Comparison of ENCODE assay signal across 24 cellular contexts in the genomic region with DNA sequence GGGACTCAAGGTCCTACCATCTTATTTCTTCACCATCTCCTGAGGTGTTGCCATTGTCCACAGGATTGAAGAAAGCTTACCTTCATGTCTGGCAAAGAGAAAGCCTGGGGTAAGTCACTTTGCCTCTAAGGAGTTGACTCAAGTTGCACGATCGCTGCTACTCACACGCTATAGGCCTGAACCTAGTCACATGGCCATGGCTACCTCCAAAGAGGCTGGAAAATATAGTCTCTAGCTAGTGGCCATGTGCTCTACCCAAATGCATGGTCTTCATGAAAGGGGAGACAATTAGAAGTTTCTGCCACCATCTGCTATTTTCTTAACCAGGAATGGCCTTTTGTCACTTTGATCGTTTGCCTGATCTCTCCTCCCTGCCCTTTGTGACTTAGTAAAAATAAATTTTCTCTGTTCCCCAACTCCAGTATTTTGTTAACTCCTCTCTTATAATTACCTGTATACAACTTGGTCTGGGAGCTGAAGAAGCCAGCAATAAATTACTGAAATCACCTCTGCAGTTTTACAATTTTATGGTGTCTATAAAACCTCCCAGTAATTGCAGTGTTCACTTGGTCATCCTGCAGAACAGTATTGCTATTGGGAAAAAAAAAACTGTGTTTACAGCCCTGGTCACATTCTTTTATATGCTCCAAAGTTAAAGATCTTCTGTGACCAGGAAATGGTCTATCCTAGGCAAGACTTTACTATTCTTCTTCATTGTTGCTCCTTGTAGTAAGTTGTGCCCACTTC.
"Had no signal": no experiment of that assay in that cellular context is flagged by ENCODE, and none has a peak within 500 bp of the region (broad histone marks: within the 10 kb centered on the region; RNA-seq: fewer than 3 reads in every experiment).

No MANE protein-coding gene starts in this region.

- ATAC-seq: gastrocnemius medialis; heart right ventricle; left ventricle myocardium superior; naive thymus-derived CD4-positive, alpha-beta T cell; stimulated activated effector memory CD8-positive, alpha-beta T cell treated with anti-CD3 and anti-CD28 coated beads, Interleukin-12 subunit alpha, Interleukin-12 subunit beta, amount 100 ng/mL, for 72 hours; stimulated activated naive CD8-positive, alpha-beta T cell treated with anti-CD3 and anti-CD28 coated beads, Interleukin-15, Interleukin-2, amounts not matched to agents 100 U/mL and 50 U/mL, for 24 hours had no signal

- H3K27ac Mint-ChIP-seq: naive thymus-derived CD4-positive, alpha-beta T cell; stimulated activated effector memory CD8-positive, alpha-beta T cell treated with anti-CD3 and anti-CD28 coated beads, Interleukin-12 subunit alpha, Interleukin-12 subunit beta, amount 100 ng/mL, for 72 hours had no signal

- H3K36me3 ChIP-seq: esophagus muscularis mucosa, gastrocnemius medialis, heart right ventricle, neutrophil, suprapubic skin, thyroid gland, upper lobe of left lung, uterus had no signal

- H3K4me3 ChIP-seq: dorsolateral prefrontal cortex, esophagus muscularis mucosa, gastrocnemius medialis, heart right ventricle, lung, smooth muscle cell, suprapubic skin, thyroid gland, upper lobe of left lung, uterus had no signal

- H3K9me3 ChIP-seq: esophagus muscularis mucosa, gastrocnemius medialis, heart right ventricle, neutrophil, suprapubic skin, thyroid gland, upper lobe of left lung, uterus had no signal

- H3K4me1 Mint-ChIP-seq: naive thymus-derived CD4-positive, alpha-beta T cell; stimulated activated effector memory CD8-positive, alpha-beta T cell treated with anti-CD3 and anti-CD28 coated beads, Interleukin-12 subunit alpha, Interleukin-12 subunit beta, amount 100 ng/mL, for 72 hours had no signal

- H3K36me3 Mint-ChIP-seq: stimulated activated effector memory CD8-positive, alpha-beta T cell treated with anti-CD3 and anti-CD28 coated beads, Interleukin-12 subunit alpha, Interleukin-12 subunit beta, amount 100 ng/mL, for 72 hours had no signal

- H3K9me3 Mint-ChIP-seq: stimulated activated effector memory CD8-positive, alpha-beta T cell treated with anti-CD3 and anti-CD28 coated beads, Interleukin-12 subunit alpha, Interleukin-12 subunit beta, amount 100 ng/mL, for 72 hours had no signal

- H3K27me3 ChIP-seq: dorsolateral prefrontal cortex, esophagus muscularis mucosa, gastrocnemius medialis, heart right ventricle, neutrophil, suprapubic skin, thyroid gland, upper lobe of left lung, uterus had no signal

- H3K4me1 ChIP-seq: esophagus muscularis mucosa, gastrocnemius medialis, heart right ventricle, suprapubic skin, upper lobe of left lung, uterus had no signal

- H3K4me2 ChIP-seq: smooth muscle cell had no signal

- H3K27ac ChIP-seq: dorsolateral prefrontal cortex, epithelial cell of prostate, esophagus muscularis mucosa, gastrocnemius medialis, heart right ventricle, neutrophil, suprapubic skin, thyroid gland, upper lobe of left lung, uterus had no signal

- H3K4me3 Mint-ChIP-seq: naive thymus-derived CD4-positive, alpha-beta T cell; stimulated activated effector memory CD8-positive, alpha-beta T cell treated with anti-CD3 and anti-CD28 coated beads, Interleukin-12 subunit alpha, Interleukin-12 subunit beta, amount 100 ng/mL, for 72 hours had no signal

- DNase-seq: cortex of kidney; dorsolateral prefrontal cortex; effector memory CD4-positive, alpha-beta T cell; gastrocnemius medialis; heart right ventricle; islet precursor cell; left ventricle myocardium superior; mesenchymal stem cell; midbrain; naive thymus-derived CD4-positive, alpha-beta T cell; posterior cingulate gyrus; stimulated activated CD4-positive, alpha-beta T cell treated with anti-CD3 and anti-CD28 coated beads, Interleukin-2, amount 100 ng/mL, for 48 hours; stimulated activated CD8-positive, alpha-beta memory T cell treated with anti-CD3 and anti-CD28 coated beads, Interleukin-4, amount 100 ng/mL, for 48 hours; stimulated activated naive CD8-positive, alpha-beta T cell treated with anti-CD3 and anti-CD28 coated beads, Interleukin-15, Interleukin-2, amounts not matched to agents 100 U/mL and 50 U/mL, for 24 hours; thyroid gland; upper lobe of left lung; uterus had no signal
